In the genomic region with DNA sequence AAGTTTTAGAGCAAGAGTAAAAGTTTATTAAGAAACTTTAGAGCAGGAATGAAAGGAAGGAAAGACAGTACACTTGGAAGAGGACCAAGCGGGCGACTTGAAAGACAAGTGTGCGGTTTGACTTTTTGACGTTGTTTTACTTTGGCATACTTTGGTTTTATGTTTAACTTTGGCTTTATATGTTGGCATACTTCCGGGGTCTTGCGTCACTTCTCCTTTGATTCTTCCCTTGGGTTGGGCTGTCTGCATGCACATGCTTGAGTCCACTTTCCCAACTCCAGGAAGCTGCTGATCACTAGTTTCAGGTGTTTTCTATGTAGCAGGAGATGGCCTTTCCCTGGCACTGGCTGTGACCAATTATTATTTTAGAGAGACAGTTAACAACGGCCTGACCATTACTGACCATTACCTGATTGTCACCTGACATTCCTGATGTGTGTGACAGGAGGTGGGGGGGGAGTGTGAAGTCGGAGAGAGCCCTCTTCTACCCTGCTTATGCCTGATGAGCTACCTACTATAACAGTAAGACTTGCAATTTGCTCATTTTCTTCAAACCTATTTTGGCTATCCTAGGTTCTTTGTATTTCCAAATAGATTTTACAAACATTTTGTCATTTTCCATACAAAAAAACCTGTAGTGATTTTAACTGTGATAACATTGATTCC, we compare ENCODE assay signal across 1 cellular context.
TF ChIP-seq lines count a peak whose summit lies in the region.

No MANE protein-coding gene starts in this region.

TF ChIP-seq in HepG2, 621 proteins besides CTCF, POLR2A, EP300 and RAD21 (continued from another document):
- TF ChIP-seq, protein P1, sequence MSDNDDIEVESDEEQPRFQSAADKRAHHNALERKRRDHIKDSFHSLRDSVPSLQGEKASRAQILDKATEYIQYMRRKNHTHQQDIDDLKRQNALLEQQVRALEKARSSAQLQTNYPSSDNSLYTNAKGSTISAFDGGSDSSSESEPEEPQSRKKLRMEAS (IDR thresholded peaks at IDR 0.05): peak; percentile 24; the same call in 1 of the 2 replicates
- TF ChIP-seq, protein P2, sequence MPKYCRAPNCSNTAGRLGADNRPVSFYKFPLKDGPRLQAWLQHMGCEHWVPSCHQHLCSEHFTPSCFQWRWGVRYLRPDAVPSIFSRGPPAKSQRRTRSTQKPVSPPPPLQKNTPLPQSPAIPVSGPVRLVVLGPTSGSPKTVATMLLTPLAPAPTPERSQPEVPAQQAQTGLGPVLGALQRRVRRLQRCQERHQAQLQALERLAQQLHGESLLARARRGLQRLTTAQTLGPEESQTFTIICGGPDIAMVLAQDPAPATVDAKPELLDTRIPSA (CRISPR knock-in tag; IDR thresholded peaks at IDR 0.05; ENCODE audit: borderline replicate concordance): no peak
- TF ChIP-seq ZNF777 (CRISPR knock-in tag; IDR thresholded peaks at IDR 0.05) (no peak), FOXK1 (CRISPR knock-in tag; IDR thresholded peaks at IDR 0.05; ENCODE audit: borderline replicate concordance, low read depth) (0 out of 2 replicates have a peak, but pooled peaks have one; percentile 15), ZMYM4 (CRISPR knock-in tag; IDR thresholded peaks at IDR 0.05) (peak; percentile 35; the same call in 1 of the 2 replicates), RARA (CRISPR knock-in tag; IDR thresholded peaks at IDR 0.05) (peak; percentile 67; the same call in 1 of the 2 replicates), KAT8 (CRISPR knock-in tag; IDR thresholded peaks at IDR 0.05) (peak; percentile 57), SP5 (CRISPR knock-in tag; IDR thresholded peaks at IDR 0.05; ENCODE audit: borderline replicate concordance, low read depth) (no peak), SAP130 (CRISPR knock-in tag; IDR thresholded peaks at IDR 0.05; ENCODE audit: low read depth) (peak; percentile 32; the same call in 1 of the 2 replicates), MZF1 (CRISPR knock-in tag; IDR thresholded peaks at IDR 0.05; ENCODE audit: borderline replicate concordance) (no peak), HNF4A (CRISPR knock-in tag; IDR thresholded peaks at IDR 0.05) (peak; percentile 37; the same call in 1 of the 2 replicates), GZF1 (CRISPR knock-in tag; IDR thresholded peaks at IDR 0.05) (no peak), ZSCAN12 (CRISPR knock-in tag; IDR thresholded peaks at IDR 0.05) (no peak), FOXP1 (IDR thresholded peaks at IDR 0.05) (no peak), FOXP1 (CRISPR knock-in tag; IDR thresholded peaks at IDR 0.05) (peak; percentile 45), THAP11 (CRISPR knock-in tag; IDR thresholded peaks at IDR 0.05) (peak; percentile 51; the same call in 1 of the 2 replicates), RXRB (CRISPR knock-in tag; IDR thresholded peaks at IDR 0.05; ENCODE audit: borderline replicate concordance) (peak; percentile 14; the same call in 1 of the 2 replicates), GFI1 (CRISPR knock-in tag; IDR thresholded peaks at IDR 0.05; ENCODE audit: borderline replicate concordance) (0 out of 2 replicates have a peak, but pooled peaks have one; percentile 29), ZBTB21 (CRISPR knock-in tag; IDR thresholded peaks at IDR 0.05) (peak; percentile 37; the same call in 1 of the 2 replicates), ELF3 (CRISPR knock-in tag; IDR thresholded peaks at IDR 0.05) (peak; percentile 68), KLF16 (CRISPR knock-in tag; IDR thresholded peaks at IDR 0.05) (peak in 1 of 2 experiments; percentile 56; a peak in 1 of 4 replicates), RFXAP (CRISPR knock-in tag; IDR thresholded peaks at IDR 0.05; ENCODE audit: borderline replicate concordance) (no peak), FOXA1 (IDR thresholded peaks at IDR 0.05) (no peak), FOXA1 (CRISPR knock-in tag; IDR thresholded peaks at IDR 0.05) (peak; percentile 40; the same call in 1 of the 2 replicates)
- TF ChIP-seq, protein P3, sequence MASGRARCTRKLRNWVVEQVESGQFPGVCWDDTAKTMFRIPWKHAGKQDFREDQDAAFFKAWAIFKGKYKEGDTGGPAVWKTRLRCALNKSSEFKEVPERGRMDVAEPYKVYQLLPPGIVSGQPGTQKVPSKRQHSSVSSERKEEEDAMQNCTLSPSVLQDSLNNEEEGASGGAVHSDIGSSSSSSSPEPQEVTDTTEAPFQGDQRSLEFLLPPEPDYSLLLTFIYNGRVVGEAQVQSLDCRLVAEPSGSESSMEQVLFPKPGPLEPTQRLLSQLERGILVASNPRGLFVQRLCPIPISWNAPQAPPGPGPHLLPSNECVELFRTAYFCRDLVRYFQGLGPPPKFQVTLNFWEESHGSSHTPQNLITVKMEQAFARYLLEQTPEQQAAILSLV (CRISPR knock-in tag; IDR thresholded peaks at IDR 0.05; ENCODE audit: borderline replicate concordance): no peak
- TF ChIP-seq, protein P4, sequence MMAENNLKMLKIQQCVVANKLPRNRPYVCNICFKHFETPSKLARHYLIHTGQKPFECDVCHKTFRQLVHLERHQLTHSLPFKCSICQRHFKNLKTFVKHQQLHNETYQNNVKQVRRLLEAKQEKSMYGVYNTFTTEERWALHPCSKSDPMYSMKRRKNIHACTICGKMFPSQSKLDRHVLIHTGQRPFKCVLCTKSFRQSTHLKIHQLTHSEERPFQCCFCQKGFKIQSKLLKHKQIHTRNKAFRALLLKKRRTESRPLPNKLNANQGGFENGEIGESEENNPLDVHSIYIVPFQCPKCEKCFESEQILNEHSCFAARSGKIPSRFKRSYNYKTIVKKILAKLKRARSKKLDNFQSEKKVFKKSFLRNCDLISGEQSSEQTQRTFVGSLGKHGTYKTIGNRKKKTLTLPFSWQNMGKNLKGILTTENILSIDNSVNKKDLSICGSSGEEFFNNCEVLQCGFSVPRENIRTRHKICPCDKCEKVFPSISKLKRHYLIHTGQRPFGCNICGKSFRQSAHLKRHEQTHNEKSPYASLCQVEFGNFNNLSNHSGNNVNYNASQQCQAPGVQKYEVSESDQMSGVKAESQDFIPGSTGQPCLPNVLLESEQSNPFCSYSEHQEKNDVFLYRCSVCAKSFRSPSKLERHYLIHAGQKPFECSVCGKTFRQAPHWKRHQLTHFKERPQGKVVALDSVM (CRISPR knock-in tag; IDR thresholded peaks at IDR 0.05): no peak
- TF ChIP-seq, protein P5, sequence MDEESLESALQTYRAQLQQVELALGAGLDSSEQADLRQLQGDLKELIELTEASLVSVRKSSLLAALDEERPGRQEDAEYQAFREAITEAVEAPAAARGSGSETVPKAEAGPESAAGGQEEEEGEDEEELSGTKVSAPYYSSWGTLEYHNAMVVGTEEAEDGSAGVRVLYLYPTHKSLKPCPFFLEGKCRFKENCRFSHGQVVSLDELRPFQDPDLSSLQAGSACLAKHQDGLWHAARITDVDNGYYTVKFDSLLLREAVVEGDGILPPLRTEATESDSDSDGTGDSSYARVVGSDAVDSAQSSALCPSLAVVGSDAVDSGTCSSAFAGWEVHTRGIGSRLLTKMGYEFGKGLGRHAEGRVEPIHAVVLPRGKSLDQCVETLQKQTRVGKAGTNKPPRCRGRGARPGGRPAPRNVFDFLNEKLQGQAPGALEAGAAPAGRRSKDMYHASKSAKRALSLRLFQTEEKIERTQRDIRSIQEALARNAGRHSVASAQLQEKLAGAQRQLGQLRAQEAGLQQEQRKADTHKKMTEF (CRISPR knock-in tag; IDR thresholded peaks at IDR 0.05): peak; percentile 49; the same call in 1 of the 2 replicates
- TF ChIP-seq, protein P6, sequence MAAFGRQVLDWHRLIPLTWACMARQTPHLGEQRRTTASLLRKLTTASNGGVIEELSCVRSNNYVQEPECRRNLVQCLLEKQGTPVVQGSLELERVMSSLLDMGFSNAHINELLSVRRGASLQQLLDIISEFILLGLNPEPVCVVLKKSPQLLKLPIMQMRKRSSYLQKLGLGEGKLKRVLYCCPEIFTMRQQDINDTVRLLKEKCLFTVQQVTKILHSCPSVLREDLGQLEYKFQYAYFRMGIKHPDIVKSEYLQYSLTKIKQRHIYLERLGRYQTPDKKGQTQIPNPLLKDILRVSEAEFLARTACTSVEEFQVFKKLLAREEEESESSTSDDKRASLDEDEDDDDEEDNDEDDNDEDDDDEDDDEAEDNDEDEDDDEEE (CRISPR knock-in tag; IDR thresholded peaks at IDR 0.05): no peak
- TF ChIP-seq, protein P7, sequence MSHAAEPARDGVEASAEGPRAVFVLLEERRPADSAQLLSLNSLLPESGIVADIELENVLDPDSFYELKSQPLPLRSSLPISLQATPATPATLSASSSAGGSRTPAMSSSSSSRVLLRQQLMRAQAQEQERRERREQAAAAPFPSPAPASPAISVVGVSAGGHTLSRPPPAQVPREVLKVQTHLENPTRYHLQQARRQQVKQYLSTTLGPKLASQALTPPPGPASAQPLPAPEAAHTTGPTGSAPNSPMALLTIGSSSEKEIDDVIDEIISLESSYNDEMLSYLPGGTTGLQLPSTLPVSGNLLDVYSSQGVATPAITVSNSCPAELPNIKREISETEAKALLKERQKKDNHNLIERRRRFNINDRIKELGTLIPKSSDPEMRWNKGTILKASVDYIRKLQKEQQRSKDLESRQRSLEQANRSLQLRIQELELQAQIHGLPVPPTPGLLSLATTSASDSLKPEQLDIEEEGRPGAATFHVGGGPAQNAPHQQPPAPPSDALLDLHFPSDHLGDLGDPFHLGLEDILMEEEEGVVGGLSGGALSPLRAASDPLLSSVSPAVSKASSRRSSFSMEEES (CRISPR knock-in tag; IDR thresholded peaks at IDR 0.05): 0 out of 2 replicates have a peak, but pooled peaks have one; percentile 31
- TF ChIP-seq, protein P8, sequence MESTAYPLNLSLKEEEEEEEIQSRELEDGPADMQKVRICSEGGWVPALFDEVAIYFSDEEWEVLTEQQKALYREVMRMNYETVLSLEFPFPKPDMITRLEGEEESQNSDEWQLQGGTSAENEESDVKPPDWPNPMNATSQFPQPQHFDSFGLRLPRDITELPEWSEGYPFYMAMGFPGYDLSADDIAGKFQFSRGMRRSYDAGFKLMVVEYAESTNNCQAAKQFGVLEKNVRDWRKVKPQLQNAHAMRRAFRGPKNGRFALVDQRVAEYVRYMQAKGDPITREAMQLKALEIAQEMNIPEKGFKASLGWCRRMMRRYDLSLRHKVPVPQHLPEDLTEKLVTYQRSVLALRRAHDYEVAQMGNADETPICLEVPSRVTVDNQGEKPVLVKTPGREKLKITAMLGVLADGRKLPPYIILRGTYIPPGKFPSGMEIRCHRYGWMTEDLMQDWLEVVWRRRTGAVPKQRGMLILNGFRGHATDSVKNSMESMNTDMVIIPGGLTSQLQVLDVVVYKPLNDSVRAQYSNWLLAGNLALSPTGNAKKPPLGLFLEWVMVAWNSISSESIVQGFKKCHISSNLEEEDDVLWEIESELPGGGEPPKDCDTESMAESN (CRISPR knock-in tag; conservative IDR thresholded peaks at IDR 0.05): no peak
- TF ChIP-seq, protein P9, sequence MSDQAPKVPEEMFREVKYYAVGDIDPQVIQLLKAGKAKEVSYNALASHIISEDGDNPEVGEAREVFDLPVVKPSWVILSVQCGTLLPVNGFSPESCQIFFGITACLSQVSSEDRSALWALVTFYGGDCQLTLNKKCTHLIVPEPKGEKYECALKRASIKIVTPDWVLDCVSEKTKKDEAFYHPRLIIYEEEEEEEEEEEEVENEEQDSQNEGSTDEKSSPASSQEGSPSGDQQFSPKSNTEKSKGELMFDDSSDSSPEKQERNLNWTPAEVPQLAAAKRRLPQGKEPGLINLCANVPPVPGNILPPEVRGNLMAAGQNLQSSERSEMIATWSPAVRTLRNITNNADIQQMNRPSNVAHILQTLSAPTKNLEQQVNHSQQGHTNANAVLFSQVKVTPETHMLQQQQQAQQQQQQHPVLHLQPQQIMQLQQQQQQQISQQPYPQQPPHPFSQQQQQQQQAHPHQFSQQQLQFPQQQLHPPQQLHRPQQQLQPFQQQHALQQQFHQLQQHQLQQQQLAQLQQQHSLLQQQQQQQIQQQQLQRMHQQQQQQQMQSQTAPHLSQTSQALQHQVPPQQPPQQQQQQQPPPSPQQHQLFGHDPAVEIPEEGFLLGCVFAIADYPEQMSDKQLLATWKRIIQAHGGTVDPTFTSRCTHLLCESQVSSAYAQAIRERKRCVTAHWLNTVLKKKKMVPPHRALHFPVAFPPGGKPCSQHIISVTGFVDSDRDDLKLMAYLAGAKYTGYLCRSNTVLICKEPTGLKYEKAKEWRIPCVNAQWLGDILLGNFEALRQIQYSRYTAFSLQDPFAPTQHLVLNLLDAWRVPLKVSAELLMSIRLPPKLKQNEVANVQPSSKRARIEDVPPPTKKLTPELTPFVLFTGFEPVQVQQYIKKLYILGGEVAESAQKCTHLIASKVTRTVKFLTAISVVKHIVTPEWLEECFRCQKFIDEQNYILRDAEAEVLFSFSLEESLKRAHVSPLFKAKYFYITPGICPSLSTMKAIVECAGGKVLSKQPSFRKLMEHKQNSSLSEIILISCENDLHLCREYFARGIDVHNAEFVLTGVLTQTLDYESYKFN (CRISPR knock-in tag; conservative IDR thresholded peaks at IDR 0.05): 0 out of 2 replicates have a peak, but pooled peaks have one; percentile 23
- TF ChIP-seq, protein P10, sequence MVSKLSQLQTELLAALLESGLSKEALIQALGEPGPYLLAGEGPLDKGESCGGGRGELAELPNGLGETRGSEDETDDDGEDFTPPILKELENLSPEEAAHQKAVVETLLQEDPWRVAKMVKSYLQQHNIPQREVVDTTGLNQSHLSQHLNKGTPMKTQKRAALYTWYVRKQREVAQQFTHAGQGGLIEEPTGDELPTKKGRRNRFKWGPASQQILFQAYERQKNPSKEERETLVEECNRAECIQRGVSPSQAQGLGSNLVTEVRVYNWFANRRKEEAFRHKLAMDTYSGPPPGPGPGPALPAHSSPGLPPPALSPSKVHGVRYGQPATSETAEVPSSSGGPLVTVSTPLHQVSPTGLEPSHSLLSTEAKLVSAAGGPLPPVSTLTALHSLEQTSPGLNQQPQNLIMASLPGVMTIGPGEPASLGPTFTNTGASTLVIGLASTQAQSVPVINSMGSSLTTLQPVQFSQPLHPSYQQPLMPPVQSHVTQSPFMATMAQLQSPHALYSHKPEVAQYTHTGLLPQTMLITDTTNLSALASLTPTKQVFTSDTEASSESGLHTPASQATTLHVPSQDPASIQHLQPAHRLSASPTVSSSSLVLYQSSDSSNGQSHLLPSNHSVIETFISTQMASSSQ (IDR thresholded peaks at IDR 0.05; ENCODE audit: low read depth): peak; percentile 75
- TF ChIP-seq, protein P10 (CRISPR knock-in tag; IDR thresholded peaks at IDR 0.05; ENCODE audit: borderline replicate concordance): peak; percentile 54; the same call in 1 of the 2 replicates
- TF ChIP-seq, protein P11, sequence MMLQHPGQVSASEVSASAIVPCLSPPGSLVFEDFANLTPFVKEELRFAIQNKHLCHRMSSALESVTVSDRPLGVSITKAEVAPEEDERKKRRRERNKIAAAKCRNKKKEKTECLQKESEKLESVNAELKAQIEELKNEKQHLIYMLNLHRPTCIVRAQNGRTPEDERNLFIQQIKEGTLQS (CRISPR knock-in tag; IDR thresholded peaks at IDR 0.05): 0 out of 2 replicates have a peak, but pooled peaks have one; percentile 27
